In genomic region chr3:40179016-40179415, GRCh38 we compare ENCODE assay signal across 8 cellular contexts.
DNase-seq lines count a peak whose midpoint lies in the region; ATAC-seq lines count a peak whose summit lies in the region.

No MANE protein-coding gene starts in this region.

- no peak overlapping the region for H3K4me3 Mint-ChIP-seq in activated CD8-positive, alpha-beta memory T cell treated with anti-CD3 and anti-CD28 coated beads, Interleukin-2, amount 10 ng/mL, durations not matched to agents 7 days and 5 days

- H3K36me3 Mint-ChIP-seq in activated CD8-positive, alpha-beta memory T cell treated with anti-CD3 and anti-CD28 coated beads, Interleukin-2, amount 10 ng/mL, durations not matched to agents 7 days and 5 days, result no peaks in the 10 kb centered on the region

- ATAC-seq in HG03139 (IDR thresholded peaks at IDR 0.05; ENCODE audit: unreplicated experiment), result peak; percentile 52
- ATAC-seq in activated CD8-positive, alpha-beta memory T cell treated with anti-CD3 and anti-CD28 coated beads, Interleukin-2, amount 10 ng/mL, durations not matched to agents 7 days and 5 days, result no peak

- CTCF ChIA-PET in activated CD8-positive, alpha-beta memory T cell treated with anti-CD3 and anti-CD28 coated beads, Interleukin-2, amount 10 ng/mL, durations not matched to agents 7 days and 5 days (lab: Charles Lee), result interaction anchor here (0.7 to 2.9 kb wide), 11 partner anchors 12 to 540 kb away, joined by 3 to 12 read pairs (median 3); no protein-coding TSS in a partner anchor

- no peaks in the 10 kb centered on the region for H3K9me3 Mint-ChIP-seq in activated CD8-positive, alpha-beta memory T cell treated with anti-CD3 and anti-CD28 coated beads, Interleukin-2, amount 10 ng/mL, durations not matched to agents 7 days and 5 days (ENCODE audit: low read depth)

- H3K27ac Mint-ChIP-seq in activated CD8-positive, alpha-beta memory T cell treated with anti-CD3 and anti-CD28 coated beads, Interleukin-2, amount 10 ng/mL, durations not matched to agents 7 days and 5 days, result no peak overlapping the region

- DNase-seq in GM03348 (ENCODE audit: low spot score) (peak; percentile 74), NCI-H82 (lab: John Stamatoyannopoulos, UW) (peak; percentile 71), epithelial cell of prostate (ENCODE audit: low read depth, low spot score) (peak; percentile 18), myocyte (ENCODE audit: low read depth) (peak; percentile 77), mesenteric fat pad (ENCODE audit: low spot score) (no peak)
- DNase-seq in activated CD8-positive, alpha-beta memory T cell treated with anti-CD3 and anti-CD28 coated beads, Interleukin-2, amount 10 ng/mL, durations not matched to agents 7 days and 5 days, result peak; percentile 75
- DNase-seq in stimulated activated naive CD4-positive, alpha-beta T cell (lab: John Stamatoyannopoulos, UW), result peak in 5 of 6 experiments; percentile 7 to 23 (median 15)

- H3K4me1 Mint-ChIP-seq in activated CD8-positive, alpha-beta memory T cell treated with anti-CD3 and anti-CD28 coated beads, Interleukin-2, amount 10 ng/mL, durations not matched to agents 7 days and 5 days, result no peaks in the 10 kb centered on the region

- H3K27ac ChIP-seq in epithelial cell of prostate, result no peak overlapping the region

- no peaks in the 10 kb centered on the region for H3K27me3 Mint-ChIP-seq in activated CD8-positive, alpha-beta memory T cell treated with anti-CD3 and anti-CD28 coated beads, Interleukin-2, amount 10 ng/mL, durations not matched to agents 7 days and 5 days
